21 cellular contexts compared by ENCODE assay signal in genomic region chr22:22752199-22752555, GRCh38.
"Had no signal": no experiment of that assay in that cellular context is flagged by ENCODE, and none has a peak within 500 bp of the region (broad histone marks: within the 10 kb centered on the region; RNA-seq: fewer than 3 reads in every experiment).

No MANE protein-coding gene starts in this region.

- H3K4me1 ChIP-seq: left ventricle myocardium inferior, parathyroid adenoma, transverse colon, uterus had no signal

- DNase-seq: activated CD4-positive, alpha-beta T cell treated with anti-CD3 and anti-CD28 coated beads for 1 hour; activated CD4-positive, alpha-beta T cell treated with anti-CD3 and anti-CD28 coated beads, Interleukin-2, amount 50 U/mL, for 1 hour; activated CD8-positive, alpha-beta T cell treated with anti-CD3 and anti-CD28 coated beads, Interleukin-2, amount 10 ng/mL, durations not matched to agents 7 days and 5 days; activated naive CD4-positive, alpha-beta T cell; activated T-cell treated with anti-CD3 and anti-CD28 coated beads, Interleukin-2, amount 50 U/mL, for 4 hours; anterior cingulate cortex; dermis blood vessel endothelial cell; effector CD8-positive, alpha-beta T cell; heart right ventricle; kidney glomerular epithelial cell; left ventricle myocardium inferior; nephron progenitor cell; nucleus accumbens; stimulated activated CD4-positive, alpha-beta T cell treated with anti-CD3 and anti-CD28 coated beads, Interleukin-12 subunit alpha, Interleukin-12 subunit beta, amount 100 ng/mL, for 4 hours; stimulated activated CD4-positive, alpha-beta T cell treated with anti-CD3 and anti-CD28 coated beads, Interleukin-4, amount 100 ng/mL, for 4 hours; transverse colon; uterus had no signal

- H3K9ac ChIP-seq: parathyroid adenoma had no signal

- H3K27ac Mint-ChIP-seq: activated CD8-positive, alpha-beta T cell treated with anti-CD3 and anti-CD28 coated beads, Interleukin-2, amount 10 ng/mL, durations not matched to agents 7 days and 5 days; activated T-helper 2 cell treated with anti-CD3 and anti-CD28 coated beads, Interferon-gamma antibody, Interleukin-2, Interleukin-4, amounts not matched to agents 10 μg/mL and 5 μg/mL and 100 μg/mL, durations not matched to agents 14 hours and 24 hours and 36 hours; nephron progenitor cell; T-helper 2 cell treated with Interferon-gamma antibody and Interleukin-4, amounts not matched to agents 5 μg/mL and 100 μg/mL, for 36 hours had no signal

- H3K27ac ChIP-seq: body of pancreas, left ventricle myocardium inferior, parathyroid adenoma, transverse colon, uterus had no signal

- ATAC-seq: activated CD8-positive, alpha-beta T cell treated with anti-CD3 and anti-CD28 coated beads, Interleukin-2, amount 10 ng/mL, durations not matched to agents 7 days and 5 days; activated T-cell treated with anti-CD3 and anti-CD28 coated beads, Interleukin-2, amount 50 U/mL, for 4 hours had no signal

- H3K27me3 ChIP-seq: body of pancreas, transverse colon, uterus had no signal

- H3K4me1 Mint-ChIP-seq: nephron progenitor cell had no signal

- H3K36me3 ChIP-seq: heart right ventricle, left ventricle myocardium inferior, transverse colon, uterus had no signal

- H3K9me3 ChIP-seq: body of pancreas, heart right ventricle, left ventricle myocardium inferior, transverse colon, uterus had no signal

- H3K4me3 Mint-ChIP-seq: activated CD8-positive, alpha-beta T cell treated with anti-CD3 and anti-CD28 coated beads, Interleukin-2, amount 10 ng/mL, durations not matched to agents 7 days and 5 days; activated T-cell treated with anti-CD3 and anti-CD28 coated beads, Interleukin-2, amount 50 U/mL, for 4 hours; nephron progenitor cell; T-helper 2 cell treated with Interferon-gamma antibody and Interleukin-4, amounts not matched to agents 5 μg/mL and 100 μg/mL, for 36 hours had no signal

- H3K9me3 Mint-ChIP-seq: activated T-cell treated with anti-CD3 and anti-CD28 coated beads, Interleukin-2, amount 50 U/mL, for 4 hours; activated T-helper 2 cell treated with anti-CD3 and anti-CD28 coated beads, Interferon-gamma antibody, Interleukin-2, Interleukin-4, amounts not matched to agents 10 μg/mL and 5 μg/mL and 100 μg/mL, durations not matched to agents 14 hours and 24 hours and 36 hours; nephron progenitor cell; T-helper 2 cell treated with Interferon-gamma antibody and Interleukin-4, amounts not matched to agents 5 μg/mL and 100 μg/mL, for 36 hours had no signal

- H3K4me3 ChIP-seq: body of pancreas, heart right ventricle, left ventricle myocardium inferior, transverse colon, uterus had no signal
